Comparison of ENCODE assay signal across 9 cellular contexts in the genomic region with DNA sequence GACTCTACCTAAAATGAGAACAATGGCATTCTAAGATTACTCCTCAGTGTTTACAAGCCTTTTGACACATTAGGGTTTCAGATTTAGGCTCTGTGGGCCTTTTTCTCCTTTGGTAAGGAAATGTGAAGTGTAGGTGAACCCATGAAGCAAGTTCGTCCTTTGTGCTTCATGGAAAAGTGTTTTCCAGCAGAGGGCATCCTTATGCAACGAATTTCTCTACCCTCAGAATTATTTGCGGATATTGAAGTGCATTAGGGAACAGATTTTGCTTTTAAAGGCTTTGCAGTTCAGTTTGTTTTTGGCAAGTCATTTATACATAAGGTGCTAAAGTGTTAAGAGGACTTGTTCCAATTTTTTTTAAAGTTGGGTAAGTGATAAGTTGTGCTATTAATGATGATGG. TPM values are rescaled to one million over a fixed set of nuclear protein-coding genes. Genes with fewer than 3 reads are reported as not detected.
DNase-seq lines count a peak whose midpoint lies in the region; ATAC-seq and TF ChIP-seq lines count a peak whose summit lies in the region.
"Had no signal": no experiment of that assay in that cellular context is flagged by ENCODE, and none has a peak within 500 bp of the region (broad histone marks: within the 10 kb centered on the region; RNA-seq: fewer than 3 reads in every experiment).

No MANE protein-coding gene starts in this region.

- DNase-seq in NCI-H146 treated with DMSO at 0.1 percent for 48 hours (lab: John Stamatoyannopoulos, UW; ENCODE audit: unreplicated experiment) (peak; percentile 32), C1 segment of cervical spinal cord (lab: John Stamatoyannopoulos, UW) (no peak)
- DNase-seq in activated CD4-positive, CD25-positive, alpha-beta regulatory T cell treated with anti-CD3 and anti-CD28 coated beads, Interleukin-2, amount 50 U/mL, for 72 hours, result no peak
- no peak for DNase-seq in T-helper 2 cell treated with Interferon-gamma antibody and Interleukin-4, amounts not matched to agents 5 μg/mL and 100 μg/mL, for 36 hours (ENCODE audit: low spot score)

- H3K4me1 Mint-ChIP-seq in brain (no peaks in the 10 kb centered on the region), nephron (peaks cover 4% of the 10 kb centered on the region)
- no peaks in the 10 kb centered on the region for H3K4me1 Mint-ChIP-seq in T-helper 2 cell treated with Interferon-gamma antibody and Interleukin-4, amounts not matched to agents 5 μg/mL and 100 μg/mL, for 36 hours (ENCODE audit: low read depth)

- H3K9me3 Mint-ChIP-seq in brain (no peaks in the 10 kb centered on the region), nephron (no peaks in the 10 kb centered on the region)
- no peaks in the 10 kb centered on the region for H3K9me3 Mint-ChIP-seq in T-helper 2 cell treated with Interferon-gamma antibody and Interleukin-4, amounts not matched to agents 5 μg/mL and 100 μg/mL, for 36 hours
- H3K9me3 Mint-ChIP-seq: T-helper 1 cell treated with Interleukin-12 subunit alpha and Interleukin-12 subunit beta and Interleukin-4 antibody, amounts not matched to agents 30 μg/mL and 1 μg/mL, for 36 hours had no signal

- no peak for ATAC-seq in GM18909 (IDR thresholded peaks at IDR 0.05; ENCODE audit: poor library complexity, unreplicated experiment)

- H3K4me3 Mint-ChIP-seq in brain, result no peak overlapping the region
- H3K4me3 Mint-ChIP-seq in nephron, result no peak overlapping the region
- no peak overlapping the region for H3K4me3 Mint-ChIP-seq in T-helper 2 cell treated with Interferon-gamma antibody and Interleukin-4, amounts not matched to agents 5 μg/mL and 100 μg/mL, for 36 hours
- H3K4me3 Mint-ChIP-seq: T-helper 1 cell treated with Interleukin-12 subunit alpha and Interleukin-12 subunit beta and Interleukin-4 antibody, amounts not matched to agents 30 μg/mL and 1 μg/mL, for 36 hours had no signal

- peak overlapping the region in 1 of 5 experiments; percentile 22 for H3K27ac Mint-ChIP-seq in brain
- no peak overlapping the region for H3K27ac Mint-ChIP-seq in nephron
- no peak overlapping the region for H3K27ac Mint-ChIP-seq in T-helper 2 cell treated with Interferon-gamma antibody and Interleukin-4, amounts not matched to agents 5 μg/mL and 100 μg/mL, for 36 hours
- H3K27ac Mint-ChIP-seq: T-helper 1 cell treated with Interleukin-12 subunit alpha and Interleukin-12 subunit beta and Interleukin-4 antibody, amounts not matched to agents 30 μg/mL and 1 μg/mL, for 36 hours had no signal

- H3K27me3 Mint-ChIP-seq in brain, result peaks cover 10% of the 10 kb centered on the region
- peaks cover 8% of the 10 kb centered on the region for H3K27me3 Mint-ChIP-seq in nephron (ENCODE audit: low read depth)
- H3K27me3 Mint-ChIP-seq in T-helper 2 cell treated with Interferon-gamma antibody and Interleukin-4, amounts not matched to agents 5 μg/mL and 100 μg/mL, for 36 hours (ENCODE audit: low read depth), result no peaks in the 10 kb centered on the region

- H3K4me3 ChIP-seq in GM12875 (ENCODE audit: low read depth, low read length), result no peak overlapping the region

- TF ChIP-seq CTCF in GM12875 (IDR thresholded peaks at IDR 0.05; ENCODE audit: borderline replicate concordance, insufficient read depth, low read depth, low read length) (peak; percentile 8; the same call in 1 of the 2 replicates), brain (conservative IDR thresholded peaks at IDR 0.05) (peak; percentile 62 to 72), nephron (IDR thresholded peaks at IDR 0.05; ENCODE audit: unreplicated experiment in 3 of 3) (peak; percentile 51 to 69 (median 54))

- no peaks in the 10 kb centered on the region for H3K36me3 Mint-ChIP-seq in brain
- H3K36me3 Mint-ChIP-seq in nephron (ENCODE audit: low read depth), result no peaks in the 10 kb centered on the region
- no peaks in the 10 kb centered on the region for H3K36me3 Mint-ChIP-seq in T-helper 2 cell treated with Interferon-gamma antibody and Interleukin-4, amounts not matched to agents 5 μg/mL and 100 μg/mL, for 36 hours (ENCODE audit: low read depth)

RNA-seq across cellular contexts. Expression of a gene that starts 55.7 kb away (rescaled TPM):
- 0.85 TPM for polyA plus RNA-seq in brain (ENCODE audit: insufficient read depth, low read depth, low replicate concordance)

Comparison
In these comparisons a context has a peak if more than half of its experiments do, and no peak if none do; other contexts are left out.
1. CTCF ChIP-seq: peak in every context shown above with its lines; median percentile 67 in brain; 54 in nephron; 8 in GM12875.